ENCODE assay signal across 23 cellular contexts in the genomic region with DNA sequence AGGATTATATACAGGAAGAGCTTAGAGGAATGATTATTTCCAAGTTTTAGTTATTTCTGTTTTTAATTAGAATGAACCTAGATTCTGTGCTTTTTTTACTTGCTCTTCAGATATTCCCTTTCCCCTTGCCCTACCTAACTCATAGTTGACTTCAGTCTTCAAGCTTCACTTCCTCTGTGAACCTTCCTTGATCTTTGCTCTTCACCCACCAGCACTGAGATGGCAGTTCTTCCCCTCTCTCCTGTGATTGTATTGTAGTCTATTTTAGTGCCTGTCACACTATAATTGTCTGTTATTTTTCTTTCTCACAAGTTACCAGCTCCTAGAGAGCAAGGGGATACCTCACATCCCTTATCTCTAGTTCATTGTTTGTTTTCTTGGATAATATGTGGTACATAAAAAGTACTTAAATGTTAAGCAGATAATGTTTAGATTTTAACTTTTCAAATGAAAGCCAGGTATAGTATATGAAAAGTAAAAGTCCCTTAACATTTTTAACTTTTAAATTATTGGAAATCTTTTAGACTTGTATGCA. TPM values are rescaled to one million over a fixed set of nuclear protein-coding genes. Genes with fewer than 3 reads are reported as not detected.
DNase-seq lines count a peak whose midpoint lies in the region; ATAC-seq, FAIRE-seq and TF ChIP-seq lines count a peak whose summit lies in the region.
"Had no signal": no experiment of that assay in that cellular context is flagged by ENCODE, and none has a peak within 500 bp of the region (broad histone marks: within the 10 kb centered on the region; RNA-seq: fewer than 3 reads in every experiment).

No MANE protein-coding gene starts in this region.

- H3K9me3 ChIP-seq in astrocyte (ENCODE audit: insufficient read depth, low read depth, low read length) (no peaks in the 10 kb centered on the region), SJCRH30 (replicated peaks) (no peaks in the 10 kb centered on the region)
- H3K9me3 ChIP-seq: pancreas had no signal

- TF ChIP-seq CTCF in GM10266 (IDR thresholded peaks at IDR 0.05; ENCODE audit: control insufficient read depth, insufficient read depth, low read depth, missing control alignments) (no peak), HFFc6 (IDR thresholded peaks at IDR 0.05) (no peak), astrocyte (IDR thresholded peaks at IDR 0.05; ENCODE audit: insufficient read depth, low read depth, low read length) (no peak), neural crest cell (conservative IDR thresholded peaks at IDR 0.05) (no peak), chondrocyte (IDR thresholded peaks at IDR 0.05) (no peak)

- no peak overlapping the region for H3K9ac ChIP-seq in astrocyte (ENCODE audit: low read length)

- H3K36me3 ChIP-seq in astrocyte (ENCODE audit: insufficient read depth, low read length) (peaks cover 8% of the 10 kb centered on the region), SJCRH30 (peaks cover 57% of the 10 kb centered on the region)

- H2AFZ ChIP-seq in astrocyte (ENCODE audit: low read depth, low read length): no peak overlapping the region

- no peaks in the 10 kb centered on the region for H3K27me3 Mint-ChIP-seq in HFFc6 (ENCODE audit: insufficient read depth)
- no peaks in the 10 kb centered on the region for H3K27me3 Mint-ChIP-seq in astrocyte (ENCODE audit: low read depth, unreplicated experiment)
- H3K27me3 Mint-ChIP-seq in neural crest cell (ENCODE audit: low read depth): no peaks in the 10 kb centered on the region
- no peaks in the 10 kb centered on the region for H3K27me3 Mint-ChIP-seq in naive thymus-derived CD8-positive, alpha-beta T cell
- no peaks in the 10 kb centered on the region for H3K27me3 Mint-ChIP-seq in chondrocyte (ENCODE audit: low read depth)
- H3K27me3 Mint-ChIP-seq: activated CD4-positive, alpha-beta memory T cell treated with anti-CD3 and anti-CD28 coated beads, Interleukin-2, amount 10 ng/mL, durations not matched to agents 7 days and 5 days; dendritic cell treated with granulocyte-macrophage colony-stimulating factor and Interleukin-4, amounts not matched to agents 40 ng/mL and 50 ng/mL, for 4 days had no signal

- no peaks in the 10 kb centered on the region for H4K20me1 ChIP-seq in astrocyte (ENCODE audit: insufficient read depth, low read length)

- no peak for ATAC-seq in naive thymus-derived CD8-positive, alpha-beta T cell
- ATAC-seq: left colon, natural killer cell, pancreas, sciatic nerve had no signal

- H3K27ac Mint-ChIP-seq in HFFc6 (peak overlapping the region; percentile 45), astrocyte (ENCODE audit: unreplicated experiment) (peak overlapping the region; percentile 23), neural crest cell (ENCODE audit: unreplicated experiment) (peak overlapping the region; percentile 1), chondrocyte (ENCODE audit: unreplicated experiment) (no peak overlapping the region)
- H3K27ac Mint-ChIP-seq in naive thymus-derived CD8-positive, alpha-beta T cell: peak overlapping the region in 1 of 10 donors; percentile 24
- H3K27ac Mint-ChIP-seq: activated CD4-positive, alpha-beta memory T cell treated with anti-CD3 and anti-CD28 coated beads, Interleukin-2, amount 10 ng/mL, durations not matched to agents 7 days and 5 days; activated naive CD4-positive, alpha-beta T cell treated with anti-CD3 and anti-CD28 coated beads for 36 hours; dendritic cell treated with granulocyte-macrophage colony-stimulating factor and Interleukin-4, amounts not matched to agents 40 ng/mL and 50 ng/mL, for 4 days; natural killer cell had no signal

- H3K4me2 ChIP-seq in astrocyte (ENCODE audit: low read length): no peak overlapping the region

- DNase-seq in GM10266 (ENCODE audit: extremely low spot score) (peak; percentile 5), HFFc6 (no peak), astrocyte (ENCODE audit: low read depth) (no peak), neural crest cell (ENCODE audit: low read depth, low spot score) (no peak), SJCRH30 (no peak), chondrocyte (ENCODE audit: low spot score) (no peak), NCI-H1092 treated with DMSO at 0.1 percent for 48 hours (lab: John Stamatoyannopoulos, UW) (no peak)
- no peak for DNase-seq in naive thymus-derived CD8-positive, alpha-beta T cell
- DNase-seq: activated CD4-positive, alpha-beta memory T cell treated with anti-CD3 and anti-CD28 coated beads, Interleukin-2, amount 10 ng/mL, durations not matched to agents 7 days and 5 days; activated naive CD4-positive, alpha-beta T cell treated with anti-CD3 and anti-CD28 coated beads for 36 hours; activated T-cell treated with anti-CD3 and anti-CD28 coated beads, Interleukin-2, amount 50 U/mL, for 1 hour; amniotic stem cell; C1 segment of cervical spinal cord; glutamatergic neuron; left colon; natural killer cell; NCI-H1417 treated with DMSO at 0.1 percent for 48 hours; NK-92 treated with Interleukin-12 subunit alpha and Interleukin-12 subunit beta, amount 100 ng/mL, for 24 hours; pancreas had no signal

- peaks cover 29% of the 10 kb centered on the region for H3K36me3 Mint-ChIP-seq in HFFc6 (ENCODE audit: low read depth)
- H3K36me3 Mint-ChIP-seq in astrocyte (ENCODE audit: low read depth, unreplicated experiment): no peaks in the 10 kb centered on the region
- H3K36me3 Mint-ChIP-seq in neural crest cell (ENCODE audit: low read depth): peaks cover 29% of the 10 kb centered on the region
- peaks cover 0 to 20% (median 12%) of the 10 kb centered on the region in 3 donors for H3K36me3 Mint-ChIP-seq in naive thymus-derived CD8-positive, alpha-beta T cell
- peaks cover 16% of the 10 kb centered on the region for H3K36me3 Mint-ChIP-seq in chondrocyte (ENCODE audit: low read depth)

- POLR2A ChIA-PET in naive thymus-derived CD8-positive, alpha-beta T cell (lab: Charles Lee): no interaction called here

- no peak overlapping the region for H3K27ac ChIP-seq in astrocyte (ENCODE audit: low read depth, low read length)
- H3K27ac ChIP-seq in SJCRH30: no peak overlapping the region
- H3K27ac ChIP-seq: HL-60, pancreas had no signal

- FAIRE-seq in astrocyte (lab: Jason Lieb, UNC): no peak
- FAIRE-seq: pancreas, urothelium cell line had no signal

- H3K9me3 Mint-ChIP-seq in HFFc6: no peaks in the 10 kb centered on the region
- no peaks in the 10 kb centered on the region for H3K9me3 Mint-ChIP-seq in astrocyte (ENCODE audit: unreplicated experiment)
- H3K9me3 Mint-ChIP-seq in neural crest cell: no peaks in the 10 kb centered on the region
- no peaks in the 10 kb centered on the region for H3K9me3 Mint-ChIP-seq in naive thymus-derived CD8-positive, alpha-beta T cell
- H3K9me3 Mint-ChIP-seq in chondrocyte (ENCODE audit: low read depth): no peaks in the 10 kb centered on the region
- H3K9me3 Mint-ChIP-seq: activated CD4-positive, alpha-beta memory T cell treated with anti-CD3 and anti-CD28 coated beads, Interleukin-2, amount 10 ng/mL, durations not matched to agents 7 days and 5 days; activated naive CD4-positive, alpha-beta T cell treated with anti-CD3 and anti-CD28 coated beads for 36 hours; dendritic cell treated with granulocyte-macrophage colony-stimulating factor and Interleukin-4, amounts not matched to agents 40 ng/mL and 50 ng/mL, for 4 days had no signal

- peaks cover 63% of the 10 kb centered on the region for H3K4me1 Mint-ChIP-seq in HFFc6 (ENCODE audit: low read depth)
- peaks cover 41% of the 10 kb centered on the region for H3K4me1 Mint-ChIP-seq in astrocyte (ENCODE audit: low read depth, unreplicated experiment)
- H3K4me1 Mint-ChIP-seq in neural crest cell: peaks cover 14% of the 10 kb centered on the region
- H3K4me1 Mint-ChIP-seq in naive thymus-derived CD8-positive, alpha-beta T cell: peaks cover 0 to 2% (median 0%) of the 10 kb centered on the region in 4 donors
- H3K4me1 Mint-ChIP-seq in chondrocyte (ENCODE audit: low read depth): peaks cover 33% of the 10 kb centered on the region
- H3K4me1 Mint-ChIP-seq: activated CD4-positive, alpha-beta memory T cell treated with anti-CD3 and anti-CD28 coated beads, Interleukin-2, amount 10 ng/mL, durations not matched to agents 7 days and 5 days; natural killer cell had no signal

- H3K4me3 ChIP-seq in astrocyte (ENCODE audit: insufficient read depth, low read depth, low read length) (no peak overlapping the region), SJCRH30 (no peak overlapping the region)
- H3K4me3 ChIP-seq: pancreas had no signal

- H3K4me1 ChIP-seq in astrocyte (ENCODE audit: insufficient read depth, low read length) (peaks cover 4% of the 10 kb centered on the region), SJCRH30 (no peaks in the 10 kb centered on the region)
- H3K4me1 ChIP-seq: pancreas had no signal

- no peaks in the 10 kb centered on the region for H3K79me2 ChIP-seq in astrocyte (ENCODE audit: insufficient read depth, low read length)

- H3K4me3 Mint-ChIP-seq in HFFc6: no peak overlapping the region
- H3K4me3 Mint-ChIP-seq in astrocyte (ENCODE audit: unreplicated experiment): no peak overlapping the region
- H3K4me3 Mint-ChIP-seq in neural crest cell: no peak overlapping the region
- H3K4me3 Mint-ChIP-seq in naive thymus-derived CD8-positive, alpha-beta T cell: no peak overlapping the region
- no peak overlapping the region for H3K4me3 Mint-ChIP-seq in chondrocyte (ENCODE audit: unreplicated experiment)
- H3K4me3 Mint-ChIP-seq: activated CD4-positive, alpha-beta memory T cell treated with anti-CD3 and anti-CD28 coated beads, Interleukin-2, amount 10 ng/mL, durations not matched to agents 7 days and 5 days; activated naive CD4-positive, alpha-beta T cell treated with anti-CD3 and anti-CD28 coated beads for 36 hours; dendritic cell treated with granulocyte-macrophage colony-stimulating factor and Interleukin-4, amounts not matched to agents 40 ng/mL and 50 ng/mL, for 4 days; natural killer cell had no signal

- H3K27me3 ChIP-seq in astrocyte (ENCODE audit: insufficient read depth, low read length): no peaks in the 10 kb centered on the region
- no peaks in the 10 kb centered on the region for H3K27me3 ChIP-seq in SJCRH30
- H3K27me3 ChIP-seq: pancreas had no signal

RNA-seq across cellular contexts. Expression of gene KCTD3, which starts 33.2 kb away (rescaled TPM):
- 10 to 100 TPM; 27.0 to 33.4 (median 29.4) TPM for total RNA-seq in HFFc6 (2021; fragmentation: NEBNext Ultra II Directional; extraction: Animal tissue kit (Norgen Biotek cat#: 25700))
- total RNA-seq in astrocyte (24.2 and 25.2 TPM in 2 replicates), neural crest cell (52.0 and 57.9 TPM in 2 replicates), chondrocyte (25.3 to 35.6 TPM (median 25.9 TPM) in 3 replicates)
- 1 to 10 TPM; 1.5 to 1.6 TPM for total RNA-seq in naive thymus-derived CD8-positive, alpha-beta T cell
- polyA plus RNA-seq in naive thymus-derived CD8-positive, alpha-beta T cell: 1 to 10 TPM in 2 of 3 donors, under 1 TPM in 1; 0.34 to 1.4 (median 1.3) TPM
- 57.6 and 65.6 TPM in 2 replicates for total RNA-seq in SJCRH30 (2014; rRNA removed; shearing (Covaris generic))
